11 cellular contexts compared by ENCODE assay signal in the genomic region with DNA sequence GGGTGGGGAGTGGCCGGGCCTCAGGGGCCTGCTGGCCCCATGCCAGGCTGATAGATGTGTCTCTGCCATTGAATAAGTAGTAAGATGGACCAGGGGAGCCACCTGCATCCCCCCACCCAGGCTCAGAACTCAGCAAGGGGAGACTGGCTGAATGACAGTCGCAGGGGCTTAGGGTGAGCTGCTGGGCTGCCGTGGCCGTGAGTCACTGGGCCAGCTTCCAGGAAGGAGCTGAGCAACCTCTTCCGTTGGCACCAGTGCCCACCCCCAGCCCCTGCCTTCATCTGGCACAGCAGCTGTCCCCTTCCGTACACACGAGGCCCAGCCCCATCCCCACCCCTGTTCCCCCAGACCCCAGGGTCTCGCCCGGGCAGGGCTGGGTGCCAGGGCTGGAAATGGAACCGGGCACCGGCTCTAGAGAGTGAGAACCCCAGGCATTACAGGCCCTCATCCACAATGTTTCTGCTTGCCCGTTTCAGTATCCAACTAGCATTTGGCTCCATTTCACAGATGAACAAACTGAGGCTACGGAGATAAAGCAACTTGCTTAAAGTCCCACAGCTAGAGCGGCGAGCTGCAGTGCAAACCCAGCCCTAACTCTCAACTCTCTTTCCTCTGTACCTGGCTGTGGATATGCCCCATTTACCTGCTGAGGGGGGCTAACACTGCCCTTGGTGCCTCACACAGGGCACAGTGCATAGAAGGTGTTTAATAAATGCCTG. TPM values are rescaled to one million over a fixed set of nuclear protein-coding genes. Genes with fewer than 3 reads are reported as not detected.
DNase-seq lines count a peak whose midpoint lies in the region; ATAC-seq, FAIRE-seq and TF ChIP-seq lines count a peak whose summit lies in the region.
"Had no signal": no experiment of that assay in that cellular context is flagged by ENCODE, and none has a peak within 500 bp of the region (broad histone marks: within the 10 kb centered on the region; RNA-seq: fewer than 3 reads in every experiment).

No MANE protein-coding gene starts in this region.

- intact Hi-C loops in gastrocnemius medialis (cut with DNase I; ENCODE audit: low total_unique reads): loop anchor here (10.0 kb wide), 1 partner anchor 142 kb away; no protein-coding TSS in a partner anchor

- H3K27ac ChIP-seq in epithelial cell of prostate: no peak overlapping the region
- H3K27ac ChIP-seq in gastrocnemius medialis: peak overlapping the region; percentile 55 to 79 (median 68)

- peaks cover 20 to 25% of the 10 kb centered on the region in 2 donors for H3K4me1 ChIP-seq in gastrocnemius medialis

- DNase-seq in H54 (ENCODE audit: insufficient read length, low spot score) (peak; percentile 91), RCC 7860 (ENCODE audit: low spot score) (peak; percentile 59), epithelial cell of prostate (ENCODE audit: low read depth, low spot score) (peak; percentile 20), gastrocnemius medialis (peak; percentile 54 to 61), NCI-H146 treated with DMSO at 0.1 percent for 48 hours (lab: John Stamatoyannopoulos, UW; ENCODE audit: unreplicated experiment) (no peak), NCI-H187 (lab: John Stamatoyannopoulos, UW) (no peak), NCI-H345 (lab: John Stamatoyannopoulos, UW) (no peak), midbrain (lab: John Stamatoyannopoulos, UW) (no peak)

- no peaks in the 10 kb centered on the region for H3K9me3 ChIP-seq in gastrocnemius medialis

- no peaks in the 10 kb centered on the region for H3K27me3 ChIP-seq in gastrocnemius medialis

- FAIRE-seq in H54 (lab: Jason Lieb, UNC): no peak
- no peak for FAIRE-seq in RCC 7860 (lab: Jason Lieb, UNC)

- no peak overlapping the region for H3K4me3 ChIP-seq in gastrocnemius medialis

- TF ChIP-seq POLR2A in H54 (IDR thresholded peaks at IDR 0.05; ENCODE audit: low read depth, low read length) (no peak), gastrocnemius medialis (IDR thresholded peaks at IDR 0.05) (no peak)

- H3K36me3 ChIP-seq in gastrocnemius medialis: no peaks in the 10 kb centered on the region

- TF ChIP-seq CTCF in gastrocnemius medialis (IDR thresholded peaks at IDR 0.05 in 4 of 5, conservative IDR thresholded peaks at IDR 0.05 in 1 of 5): no peak

- in situ Hi-C loops in gastrocnemius medialis (cut with MboI; ENCODE audit: low sequenced_read_pairs in 4 of 4): no loop called here

- peak; percentile 61 to 62 for ATAC-seq in gastrocnemius medialis

RNA-seq across cellular contexts. Expression of a gene that starts 10.2 kb away (rescaled TPM):
- 1 to 10 TPM in 1 of 4 donors, under 1 TPM in 1, not detected in 2; 0.42 to 1.1 TPM for total RNA-seq in gastrocnemius medialis
- total RNA-seq: activated CD4-positive, alpha-beta memory T cell treated with anti-CD3 and anti-CD28 coated beads, Interleukin-2, amount 10 ng/mL, durations not matched to agents 7 days and 5 days; natural killer cell; T-helper 1 cell treated with Interleukin-12 subunit alpha and Interleukin-12 subunit beta and Interleukin-4 antibody, amounts not matched to agents 30 ng/mL and 1 ng/mL, for 36 hours had no signal

Comparison
In these comparisons a context has a peak if more than half of its experiments do, and no peak if none do; other contexts are left out.
1. DNase-seq: peak in H54 (single experiment), RCC 7860 (single experiment), epithelial cell of prostate (single experiment) and gastrocnemius medialis (2 of 2); none in NCI-H146 treated with DMSO at 0.1 percent for 48 hours (single experiment), NCI-H187 (0 of 2), NCI-H345 (single experiment) and midbrain (single experiment).